15 cellular contexts compared by ENCODE assay signal in the genomic region with DNA sequence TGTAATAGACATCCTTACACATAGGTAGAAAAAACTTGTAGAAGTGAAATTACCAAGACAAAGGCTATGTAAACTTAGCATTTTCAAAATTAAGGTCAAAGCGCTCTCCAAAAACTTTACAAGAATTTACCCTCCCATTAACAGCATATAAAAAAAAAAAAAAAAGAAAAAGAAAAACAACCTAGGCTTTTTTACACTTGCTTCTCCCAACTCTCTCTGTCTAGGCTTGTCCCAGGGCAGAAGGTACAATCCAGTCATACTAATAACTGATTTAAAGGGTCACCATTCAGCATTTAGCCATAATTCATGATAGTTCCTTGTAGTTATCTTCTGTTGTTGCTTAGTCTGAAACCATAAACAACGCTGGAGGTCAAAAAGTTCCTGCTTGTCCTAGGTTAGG.
DNase-seq lines count a peak whose midpoint lies in the region; ATAC-seq, FAIRE-seq and TF ChIP-seq lines count a peak whose summit lies in the region.
"Had no signal": no experiment of that assay in that cellular context is flagged by ENCODE, and none has a peak within 500 bp of the region (broad histone marks: within the 10 kb centered on the region; RNA-seq: fewer than 3 reads in every experiment).

No MANE protein-coding gene starts in this region.

- TF ChIP-seq POLR2A in GM12892 (IDR thresholded peaks at IDR 0.05; ENCODE audit: low read depth, low read length) (no peak), GM12878 (IDR thresholded peaks at IDR 0.05; ENCODE audit: low read depth, low read length) (no peak)

- RAD21 ChIA-PET in GM12878 (lab: Charles Lee; ENCODE audit: unreplicated experiment), result interaction anchor here (1.1 to 5.4 kb wide), 4 partner anchors 27 to 129 kb away, joined by 3 to 29 read pairs (median 4); no protein-coding TSS in a partner anchor

- H3K4me2 ChIP-seq in GM12878 (ENCODE audit: control insufficient read depth, insufficient read depth), result no peak overlapping the region
- H3K4me2 ChIP-seq: BLaER1 had no signal

- no peaks in the 10 kb centered on the region for H3K9me3 ChIP-seq in GM12878 (replicated peaks; ENCODE audit: control insufficient read depth, insufficient read depth, low read length)

- no peaks in the 10 kb centered on the region for H3K27me3 Mint-ChIP-seq in IgD-negative memory B cell
- H3K27me3 Mint-ChIP-seq in stimulated activated memory B cell treated with anti-CD40 and anti-IgM and Interleukin-4, amounts not matched to agents 10 μg/mL and 1 μg/mL and 100 μg/mL, for 72 hours, result no peaks in the 10 kb centered on the region

- H3K79me2 ChIP-seq in GM12878 (ENCODE audit: control insufficient read depth, insufficient read depth, low read length), result peaks cover 81% of the 10 kb centered on the region

- TF ChIP-seq CTCF in GM12878 (IDR thresholded peaks at IDR 0.05 in 2 of 3, conservative IDR thresholded peaks at IDR 0.05 in 1 of 3; ENCODE audit: control insufficient read depth in 2 of 3, extremely low read depth in 1 of 3, insufficient read depth in 1 of 3, low read depth in 3 of 3, low read length in 3 of 3), result no peak
- no peak for TF ChIP-seq CTCF in RWPE1 (conservative IDR thresholded peaks at IDR 0.05; ENCODE audit: low read depth)

- no peaks in the 10 kb centered on the region for H3K27me3 ChIP-seq in GM12878 (replicated peaks in 1 of 2; ENCODE audit: control insufficient read depth in 2 of 2, insufficient read depth in 2 of 2, low read length in 1 of 2)
- H3K27me3 ChIP-seq: BLaER1 had no signal

- TF ChIP-seq EP300 in GM12878 (IDR thresholded peaks at IDR 0.05; ENCODE audit: borderline replicate concordance in 1 of 2, control insufficient read depth in 1 of 2, low read depth in 2 of 2, low read length in 2 of 2), result no peak

- H2AFZ ChIP-seq in GM12878 (ENCODE audit: control insufficient read depth, low read depth, low read length), result no peak overlapping the region

- no peak for DNase-seq in GM12892 (ENCODE audit: insufficient read length)
- DNase-seq in GM12878 (ENCODE audit: low read depth, low spot score), result no peak
- no peak for DNase-seq in dedifferentiated amniotic fluid mesenchymal stem cell (ENCODE audit: extremely low spot score)
- DNase-seq in NCI-H1694 treated with DMSO at 0.1 percent for 48 hours (lab: John Stamatoyannopoulos, UW), result no peak
- no peak for DNase-seq in RWPE1 (ENCODE audit: low spot score)
- DNase-seq: DMS153, H9, NCI-H345, SHP77 had no signal

- in situ Hi-C loops in GM12878 (cut with MboI), result no loop called here

- no peaks in the 10 kb centered on the region for H4K20me1 ChIP-seq in GM12878 (ENCODE audit: control insufficient read depth, insufficient read depth)

- H3K36me3 ChIP-seq in GM12878 (ENCODE audit: control insufficient read depth in 2 of 2, insufficient read depth in 2 of 2, low read length in 1 of 2), result peaks cover 0 to 4% of the 10 kb centered on the region in 2 experiments; a peak in 1 of 4 replicates

- H3K27ac ChIP-seq in GM12878 (ENCODE audit: control insufficient read depth, insufficient read depth) (peak overlapping the region; percentile 18; the same call in 1 of the 2 replicates), RWPE1 (no peak overlapping the region)
- H3K27ac ChIP-seq: BLaER1 had no signal

- H3K4me3 ChIP-seq in GM12878, result no peak overlapping the region
- H3K4me3 ChIP-seq: BLaER1 had no signal

- BruUV-seq in GM12878 (replicated peaks; lab: Mats Ljungman, UMichigan), result no TSS peak

- peaks cover 54% of the 10 kb centered on the region for H3K4me1 ChIP-seq in GM12878 (ENCODE audit: control insufficient read depth, insufficient read depth, low read length)

- no peaks in the 10 kb centered on the region for H3K9me3 Mint-ChIP-seq in IgD-negative memory B cell
- H3K9me3 Mint-ChIP-seq in stimulated activated memory B cell treated with anti-CD40 and anti-IgM and Interleukin-4, amounts not matched to agents 10 μg/mL and 1 μg/mL and 100 μg/mL, for 72 hours, result peaks cover 2% of the 10 kb centered on the region
- H3K9me3 Mint-ChIP-seq: H9 had no signal

- no peak for ATAC-seq in GM12878
- ATAC-seq in stimulated activated memory B cell treated with anti-CD40 and anti-IgM and Interleukin-4, amounts not matched to agents 10 μg/mL and 1 μg/mL and 100 μg/mL, for 72 hours, result no peak
- ATAC-seq: SK-N-SH treated with all-trans-retinoic acid at 6 μM for 48 hours had no signal

- peaks cover 38 to 73% (median 70%) of the 10 kb centered on the region in 3 donors for H3K4me1 Mint-ChIP-seq in IgD-negative memory B cell
- H3K4me1 Mint-ChIP-seq in stimulated activated memory B cell treated with anti-CD40 and anti-IgM and Interleukin-4, amounts not matched to agents 10 μg/mL and 1 μg/mL and 100 μg/mL, for 72 hours, result peaks cover 89% of the 10 kb centered on the region
- H3K4me1 Mint-ChIP-seq: H9 had no signal

- no peak overlapping the region for H3K4me3 Mint-ChIP-seq in IgD-negative memory B cell
- H3K4me3 Mint-ChIP-seq in stimulated activated memory B cell treated with anti-CD40 and anti-IgM and Interleukin-4, amounts not matched to agents 10 μg/mL and 1 μg/mL and 100 μg/mL, for 72 hours, result no peak overlapping the region
- H3K4me3 Mint-ChIP-seq: H9 had no signal

- CTCF ChIA-PET in GM12878 (lab: Yijun Ruan, JAX), result interaction anchor here (1.0 to 3.1 kb wide), 5 partner anchors 18 to 134 kb away, joined by 3 to 13 read pairs (median 4); no protein-coding TSS in a partner anchor
- CTCF ChIA-PET in RWPE1 (lab: Yijun Ruan, JAX), result no interaction called here

- SMC1A ChIA-PET in GM12878 (lab: Charles Lee; ENCODE audit: uncharacterized antibody, unreplicated experiment), result interaction anchor here (1.0 to 4.5 kb wide), 10 partner anchors 7 to 128 kb away, joined by 3 to 28 read pairs (median 6); no protein-coding TSS in a partner anchor

- POLR2A ChIA-PET in GM12878 (lab: Charles Lee) (interaction anchor here (1.5 kb wide), 1 partner anchor 26 kb away, joined by 4 read pairs; no protein-coding TSS in a partner anchor), RWPE1 (lab: Yijun Ruan, JAX; ENCODE audit: low non-redundant PET) (no interaction called here)

- H3K27ac Mint-ChIP-seq in IgD-negative memory B cell, result peak overlapping the region; percentile 12 to 72 (median 28)
- peak overlapping the region; percentile 74 for H3K27ac Mint-ChIP-seq in stimulated activated memory B cell treated with anti-CD40 and anti-IgM and Interleukin-4, amounts not matched to agents 10 μg/mL and 1 μg/mL and 100 μg/mL, for 72 hours
- H3K27ac Mint-ChIP-seq: H9 had no signal

- intact Hi-C loops in GM12878 (cut with micrococcal nuclease; ENCODE audit: unreplicated experiment), result no loop called here

- WGBS in GM12878 (ENCODE audit: insufficient coverage, insufficient replicate concordance, low lambda C conversion rate, missing lambda C conversion rate), result 44% methylated on average over 1 of the region's 2 CpGs

- H3K9ac ChIP-seq in GM12878 (ENCODE audit: control insufficient read depth, insufficient read depth, low read length), result no peak overlapping the region
- H3K9ac ChIP-seq: BLaER1 had no signal

- TF ChIP-seq RAD21 in GM12878 (IDR thresholded peaks at IDR 0.05; ENCODE audit: insufficient read depth, low read depth, low read length), result no peak

- FAIRE-seq in GM12892 (lab: Jason Lieb, UNC) (peak; percentile 50), GM12878 (lab: Jason Lieb, UNC) (no peak)
- FAIRE-seq: GM18507, HTR-8/SVneo had no signal

- H3K36me3 Mint-ChIP-seq in IgD-negative memory B cell, result peaks cover 10% of the 10 kb centered on the region
- peaks cover 28% of the 10 kb centered on the region for H3K36me3 Mint-ChIP-seq in stimulated activated memory B cell treated with anti-CD40 and anti-IgM and Interleukin-4, amounts not matched to agents 10 μg/mL and 1 μg/mL and 100 μg/mL, for 72 hours

TF ChIP-seq in GM12878, 131 proteins besides CTCF, POLR2A, EP300 and RAD21 (continues in another document):
- TF ChIP-seq, protein P1, sequence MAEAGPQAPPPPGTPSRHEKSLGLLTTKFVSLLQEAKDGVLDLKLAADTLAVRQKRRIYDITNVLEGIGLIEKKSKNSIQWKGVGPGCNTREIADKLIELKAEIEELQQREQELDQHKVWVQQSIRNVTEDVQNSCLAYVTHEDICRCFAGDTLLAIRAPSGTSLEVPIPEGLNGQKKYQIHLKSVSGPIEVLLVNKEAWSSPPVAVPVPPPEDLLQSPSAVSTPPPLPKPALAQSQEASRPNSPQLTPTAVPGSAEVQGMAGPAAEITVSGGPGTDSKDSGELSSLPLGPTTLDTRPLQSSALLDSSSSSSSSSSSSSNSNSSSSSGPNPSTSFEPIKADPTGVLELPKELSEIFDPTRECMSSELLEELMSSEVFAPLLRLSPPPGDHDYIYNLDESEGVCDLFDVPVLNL (IDR thresholded peaks at IDR 0.05; ENCODE audit: low read depth, low read length), result no peak
- TF ChIP-seq MYB (IDR thresholded peaks at IDR 0.05; ENCODE audit: borderline replicate concordance, low read depth, low read length) (no peak), EZH2 (IDR thresholded peaks at IDR 0.05; ENCODE audit: borderline replicate concordance, control insufficient read depth, low read depth, low read length) (no peak), DPF2 (IDR thresholded peaks at IDR 0.05) (no peak)
- TF ChIP-seq, protein P2, sequence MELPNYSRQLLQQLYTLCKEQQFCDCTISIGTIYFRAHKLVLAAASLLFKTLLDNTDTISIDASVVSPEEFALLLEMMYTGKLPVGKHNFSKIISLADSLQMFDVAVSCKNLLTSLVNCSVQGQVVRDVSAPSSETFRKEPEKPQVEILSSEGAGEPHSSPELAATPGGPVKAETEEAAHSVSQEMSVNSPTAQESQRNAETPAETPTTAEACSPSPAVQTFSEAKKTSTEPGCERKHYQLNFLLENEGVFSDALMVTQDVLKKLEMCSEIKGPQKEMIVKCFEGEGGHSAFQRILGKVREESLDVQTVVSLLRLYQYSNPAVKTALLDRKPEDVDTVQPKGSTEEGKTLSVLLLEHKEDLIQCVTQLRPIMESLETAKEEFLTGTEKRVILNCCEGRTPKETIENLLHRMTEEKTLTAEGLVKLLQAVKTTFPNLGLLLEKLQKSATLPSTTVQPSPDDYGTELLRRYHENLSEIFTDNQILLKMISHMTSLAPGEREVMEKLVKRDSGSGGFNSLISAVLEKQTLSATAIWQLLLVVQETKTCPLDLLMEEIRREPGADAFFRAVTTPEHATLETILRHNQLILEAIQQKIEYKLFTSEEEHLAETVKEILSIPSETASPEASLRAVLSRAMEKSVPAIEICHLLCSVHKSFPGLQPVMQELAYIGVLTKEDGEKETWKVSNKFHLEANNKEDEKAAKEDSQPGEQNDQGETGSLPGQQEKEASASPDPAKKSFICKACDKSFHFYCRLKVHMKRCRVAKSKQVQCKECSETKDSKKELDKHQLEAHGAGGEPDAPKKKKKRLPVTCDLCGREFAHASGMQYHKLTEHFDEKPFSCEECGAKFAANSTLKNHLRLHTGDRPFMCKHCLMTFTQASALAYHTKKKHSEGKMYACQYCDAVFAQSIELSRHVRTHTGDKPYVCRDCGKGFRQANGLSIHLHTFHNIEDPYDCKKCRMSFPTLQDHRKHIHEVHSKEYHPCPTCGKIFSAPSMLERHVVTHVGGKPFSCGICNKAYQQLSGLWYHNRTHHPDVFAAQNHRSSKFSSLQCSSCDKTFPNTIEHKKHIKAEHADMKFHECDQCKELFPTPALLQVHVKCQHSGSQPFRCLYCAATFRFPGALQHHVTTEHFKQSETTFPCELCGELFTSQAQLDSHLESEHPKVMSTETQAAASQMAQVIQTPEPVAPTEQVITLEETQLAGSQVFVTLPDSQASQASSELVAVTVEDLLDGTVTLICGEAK (IDR thresholded peaks at IDR 0.05; ENCODE audit: borderline replicate concordance), result no peak
